15 cellular contexts compared by ENCODE assay signal in genomic region chr3:179038216-179038898, GRCh38. TPM values are rescaled to one million over a fixed set of nuclear protein-coding genes. Genes with fewer than 3 reads are reported as not detected.
DNase-seq lines count a peak whose midpoint lies in the region; ATAC-seq and TF ChIP-seq lines count a peak whose summit lies in the region.
"Had no signal": no experiment of that assay in that cellular context is flagged by ENCODE, and none has a peak within 500 bp of the region (broad histone marks: within the 10 kb centered on the region; RNA-seq: fewer than 3 reads in every experiment).

No MANE protein-coding gene starts in this region.

- no peak for ATAC-seq in stimulated activated naive CD8-positive, alpha-beta T cell treated with anti-CD3 and anti-CD28 coated beads, Interleukin-15, Interleukin-2, amounts not matched to agents 100 U/mL and 50 U/mL, for 24 hours
- no peak for ATAC-seq in activated CD8-positive, alpha-beta T cell treated with anti-CD3 and anti-CD28 coated beads for 36 hours
- ATAC-seq in GM21825 (IDR thresholded peaks at IDR 0.05; ENCODE audit: unreplicated experiment) (no peak), HG02588 (IDR thresholded peaks at IDR 0.05; ENCODE audit: unreplicated experiment) (no peak)
- ATAC-seq: pancreas had no signal

- POLR2A ChIA-PET in activated CD8-positive, alpha-beta T cell treated with anti-CD3 and anti-CD28 coated beads for 36 hours (lab: Charles Lee) = no interaction called here

- H3K9me3 Mint-ChIP-seq in stimulated activated naive CD8-positive, alpha-beta T cell treated with anti-CD3 and anti-CD28 coated beads, Interleukin-15, Interleukin-2, amounts not matched to agents 100 ng/mL and 50 ng/mL, for 24 hours = peaks cover 5% of the 10 kb centered on the region
- peaks cover 11% of the 10 kb centered on the region for H3K9me3 Mint-ChIP-seq in activated CD8-positive, alpha-beta T cell treated with anti-CD3 and anti-CD28 coated beads for 36 hours

- H3K27me3 Mint-ChIP-seq in stimulated activated naive CD8-positive, alpha-beta T cell treated with anti-CD3 and anti-CD28 coated beads, Interleukin-15, Interleukin-2, amounts not matched to agents 100 ng/mL and 50 ng/mL, for 24 hours = no peaks in the 10 kb centered on the region
- H3K27me3 Mint-ChIP-seq in activated CD8-positive, alpha-beta T cell treated with anti-CD3 and anti-CD28 coated beads for 36 hours = no peaks in the 10 kb centered on the region
- H3K27me3 Mint-ChIP-seq: brain had no signal

- peaks cover 10% of the 10 kb centered on the region for H3K4me1 Mint-ChIP-seq in stimulated activated naive CD8-positive, alpha-beta T cell treated with anti-CD3 and anti-CD28 coated beads, Interleukin-15, Interleukin-2, amounts not matched to agents 100 ng/mL and 50 ng/mL, for 24 hours (ENCODE audit: low read depth)
- peaks cover 9% of the 10 kb centered on the region for H3K4me1 Mint-ChIP-seq in activated CD8-positive, alpha-beta T cell treated with anti-CD3 and anti-CD28 coated beads for 36 hours (ENCODE audit: low read depth)

- H3K36me3 Mint-ChIP-seq in stimulated activated naive CD8-positive, alpha-beta T cell treated with anti-CD3 and anti-CD28 coated beads, Interleukin-15, Interleukin-2, amounts not matched to agents 100 ng/mL and 50 ng/mL, for 24 hours (ENCODE audit: low read depth) = peaks cover 17% of the 10 kb centered on the region
- H3K36me3 Mint-ChIP-seq in activated CD8-positive, alpha-beta T cell treated with anti-CD3 and anti-CD28 coated beads for 36 hours (ENCODE audit: low read depth) = peaks cover 32% of the 10 kb centered on the region
- H3K36me3 Mint-ChIP-seq: brain had no signal

- peak overlapping the region; percentile 67 for H3K27ac Mint-ChIP-seq in stimulated activated naive CD8-positive, alpha-beta T cell treated with anti-CD3 and anti-CD28 coated beads, Interleukin-15, Interleukin-2, amounts not matched to agents 100 ng/mL and 50 ng/mL, for 24 hours
- peak overlapping the region; percentile 82 for H3K27ac Mint-ChIP-seq in activated CD8-positive, alpha-beta T cell treated with anti-CD3 and anti-CD28 coated beads for 36 hours

- CTCF ChIA-PET in activated CD8-positive, alpha-beta T cell treated with anti-CD3 and anti-CD28 coated beads for 36 hours (lab: Charles Lee) = interaction anchor here (2.2 to 2.8 kb wide), 3 partner anchors 9 to 23 kb away, joined by 5 to 11 read pairs (median 9); no protein-coding TSS in a partner anchor

- H3K4me3 Mint-ChIP-seq in stimulated activated naive CD8-positive, alpha-beta T cell treated with anti-CD3 and anti-CD28 coated beads, Interleukin-15, Interleukin-2, amounts not matched to agents 100 ng/mL and 50 ng/mL, for 24 hours = peak overlapping the region; percentile 51
- H3K4me3 Mint-ChIP-seq in activated CD8-positive, alpha-beta T cell treated with anti-CD3 and anti-CD28 coated beads for 36 hours = peak overlapping the region; percentile 52
- H3K4me3 Mint-ChIP-seq: brain had no signal

- no peak for TF ChIP-seq CTCF in activated CD8-positive, alpha-beta T cell treated with anti-CD3 and anti-CD28 coated beads for 36 hours (IDR thresholded peaks at IDR 0.05)

- DNase-seq in stimulated activated naive CD8-positive, alpha-beta T cell treated with anti-CD3 and anti-CD28 coated beads, Interleukin-15, Interleukin-2, amounts not matched to agents 100 U/mL and 50 U/mL, for 24 hours = no peak
- no peak for DNase-seq in activated CD8-positive, alpha-beta T cell treated with anti-CD3 and anti-CD28 coated beads for 36 hours
- peak; percentile 14 for DNase-seq in kidney tubule cell (ENCODE audit: low spot score)
- no peak for DNase-seq in NCI-H1694 treated with DMSO at 0.1 percent for 48 hours (lab: John Stamatoyannopoulos, UW)
- DNase-seq: activated CD4-positive, CD25-positive, alpha-beta regulatory T cell treated with anti-CD3 and anti-CD28 coated beads, Interleukin-2, amount 50 U/mL, for 72 hours; BE2C; dorsolateral prefrontal cortex; Karpas-422; NCI-H1436 treated with DMSO at 0.1 percent for 48 hours; stimulated activated naive CD4-positive, alpha-beta T cell treated with Interleukin-2 at 50 U/mL for 16 hours had no signal

- intact Hi-C loops in activated CD8-positive, alpha-beta T cell treated with anti-CD3 and anti-CD28 coated beads for 36 hours (cut with micrococcal nuclease) = no loop called here

RNA-seq across cellular contexts. Expression of gene ZMAT3, which starts 33.3 kb away (rescaled TPM):
- total RNA-seq in activated CD8-positive, alpha-beta T cell treated with anti-CD3 and anti-CD28 coated beads for 36 hours = 10 to 100 TPM; 14.6 to 15.9 TPM
